5 cellular contexts compared by ENCODE assay signal in the genomic region with DNA sequence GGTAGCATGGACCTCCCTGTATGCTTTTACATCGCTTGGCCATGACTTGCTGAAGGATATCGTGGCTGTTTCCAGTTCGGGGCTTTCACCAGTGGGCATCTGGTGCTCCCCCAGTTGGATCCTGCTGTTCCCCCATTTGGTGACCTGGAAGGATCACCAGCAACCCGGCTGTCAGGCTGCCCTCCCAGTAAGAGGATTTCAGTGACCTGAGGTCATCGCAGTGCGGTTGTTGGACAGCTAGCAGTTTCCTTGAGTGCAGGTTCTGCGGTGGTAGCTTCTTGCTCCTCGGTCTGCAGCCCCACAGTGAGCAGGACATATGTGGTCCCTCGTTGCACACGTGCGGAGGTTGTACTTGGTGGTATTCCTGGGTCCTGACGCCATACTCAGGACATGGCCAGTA. TPM values are rescaled to one million over a fixed set of nuclear protein-coding genes. Genes with fewer than 3 reads are reported as not detected.
"Had no signal": no experiment of that assay in that cellular context is flagged by ENCODE, and none has a peak within 500 bp of the region (broad histone marks: within the 10 kb centered on the region; RNA-seq: fewer than 3 reads in every experiment).

No MANE protein-coding gene starts in this region.

- ATAC-seq: GM23338 had no signal

- H3K9me3 Mint-ChIP-seq: H9 had no signal

- H3K27ac Mint-ChIP-seq: GM23338, H9 had no signal

- DNase-seq: H9, HCEC 1CT, IMR-90 had no signal

- H3K4me2 ChIP-seq: GM23338 had no signal

- H3K4me1 Mint-ChIP-seq: GM23338 had no signal

- H3K4me3 Mint-ChIP-seq: GM23338, H9 had no signal

- H2AFZ ChIP-seq: GM23338 had no signal

- H3K4me3 ChIP-seq: GM23338 had no signal

RNA-seq across cellular contexts. Expression of gene TMEM132C, which starts 58.7 kb away (rescaled TPM):
- total RNA-seq: GM23338, HT-29, IMR-90 had no signal
- polyA plus RNA-seq: GM23338, IMR-90 had no signal
